Comparison of ENCODE assay signal across 1 cellular context in the genomic region with DNA sequence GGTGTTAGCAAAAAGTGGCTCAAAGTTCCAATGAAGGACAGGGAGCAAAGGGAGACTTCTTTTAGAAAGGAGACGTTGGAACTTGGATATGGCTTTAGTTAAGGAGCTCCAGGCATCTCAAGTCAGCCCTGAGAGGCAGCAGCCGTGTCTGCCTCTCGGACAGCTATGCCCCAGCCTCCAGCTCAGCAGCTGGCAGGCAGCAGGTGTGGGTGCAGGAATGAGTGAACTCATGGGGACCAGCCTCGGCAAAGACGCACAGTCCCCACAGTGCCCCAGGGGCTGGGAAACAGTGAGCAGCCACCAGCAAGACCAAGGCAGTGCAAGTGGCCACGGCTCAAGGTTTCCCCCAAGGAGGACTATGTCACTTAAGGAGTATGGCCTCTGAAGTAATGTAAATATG.
TF ChIP-seq lines count a peak whose summit lies in the region.

No MANE protein-coding gene starts in this region.

TF ChIP-seq in GM23338, 12 proteins besides CTCF, POLR2A, EP300 and RAD21 (continued from another document):
- TF ChIP-seq EZH2 (IDR thresholded peaks at IDR 0.05; ENCODE audit: low read depth, unreplicated experiment) (no peak), ZNF331 (CRISPR knock-in tag; IDR thresholded peaks at IDR 0.05; ENCODE audit: low read depth) (no peak), POLR2AphosphoS5 (IDR thresholded peaks at IDR 0.05; ENCODE audit: low read depth) (no peak), CREB1 (CRISPR knock-in tag; IDR thresholded peaks at IDR 0.05; ENCODE audit: low read depth) (no peak), ETS1 (IDR thresholded peaks at IDR 0.05) (no peak), JUNB (IDR thresholded peaks at IDR 0.05; ENCODE audit: unreplicated experiment) (no peak), NANOG (IDR thresholded peaks at IDR 0.05; ENCODE audit: borderline replicate concordance) (no peak), ZNF114 (CRISPR knock-in tag; IDR thresholded peaks at IDR 0.05) (no peak)
- TF ChIP-seq, protein P1, sequence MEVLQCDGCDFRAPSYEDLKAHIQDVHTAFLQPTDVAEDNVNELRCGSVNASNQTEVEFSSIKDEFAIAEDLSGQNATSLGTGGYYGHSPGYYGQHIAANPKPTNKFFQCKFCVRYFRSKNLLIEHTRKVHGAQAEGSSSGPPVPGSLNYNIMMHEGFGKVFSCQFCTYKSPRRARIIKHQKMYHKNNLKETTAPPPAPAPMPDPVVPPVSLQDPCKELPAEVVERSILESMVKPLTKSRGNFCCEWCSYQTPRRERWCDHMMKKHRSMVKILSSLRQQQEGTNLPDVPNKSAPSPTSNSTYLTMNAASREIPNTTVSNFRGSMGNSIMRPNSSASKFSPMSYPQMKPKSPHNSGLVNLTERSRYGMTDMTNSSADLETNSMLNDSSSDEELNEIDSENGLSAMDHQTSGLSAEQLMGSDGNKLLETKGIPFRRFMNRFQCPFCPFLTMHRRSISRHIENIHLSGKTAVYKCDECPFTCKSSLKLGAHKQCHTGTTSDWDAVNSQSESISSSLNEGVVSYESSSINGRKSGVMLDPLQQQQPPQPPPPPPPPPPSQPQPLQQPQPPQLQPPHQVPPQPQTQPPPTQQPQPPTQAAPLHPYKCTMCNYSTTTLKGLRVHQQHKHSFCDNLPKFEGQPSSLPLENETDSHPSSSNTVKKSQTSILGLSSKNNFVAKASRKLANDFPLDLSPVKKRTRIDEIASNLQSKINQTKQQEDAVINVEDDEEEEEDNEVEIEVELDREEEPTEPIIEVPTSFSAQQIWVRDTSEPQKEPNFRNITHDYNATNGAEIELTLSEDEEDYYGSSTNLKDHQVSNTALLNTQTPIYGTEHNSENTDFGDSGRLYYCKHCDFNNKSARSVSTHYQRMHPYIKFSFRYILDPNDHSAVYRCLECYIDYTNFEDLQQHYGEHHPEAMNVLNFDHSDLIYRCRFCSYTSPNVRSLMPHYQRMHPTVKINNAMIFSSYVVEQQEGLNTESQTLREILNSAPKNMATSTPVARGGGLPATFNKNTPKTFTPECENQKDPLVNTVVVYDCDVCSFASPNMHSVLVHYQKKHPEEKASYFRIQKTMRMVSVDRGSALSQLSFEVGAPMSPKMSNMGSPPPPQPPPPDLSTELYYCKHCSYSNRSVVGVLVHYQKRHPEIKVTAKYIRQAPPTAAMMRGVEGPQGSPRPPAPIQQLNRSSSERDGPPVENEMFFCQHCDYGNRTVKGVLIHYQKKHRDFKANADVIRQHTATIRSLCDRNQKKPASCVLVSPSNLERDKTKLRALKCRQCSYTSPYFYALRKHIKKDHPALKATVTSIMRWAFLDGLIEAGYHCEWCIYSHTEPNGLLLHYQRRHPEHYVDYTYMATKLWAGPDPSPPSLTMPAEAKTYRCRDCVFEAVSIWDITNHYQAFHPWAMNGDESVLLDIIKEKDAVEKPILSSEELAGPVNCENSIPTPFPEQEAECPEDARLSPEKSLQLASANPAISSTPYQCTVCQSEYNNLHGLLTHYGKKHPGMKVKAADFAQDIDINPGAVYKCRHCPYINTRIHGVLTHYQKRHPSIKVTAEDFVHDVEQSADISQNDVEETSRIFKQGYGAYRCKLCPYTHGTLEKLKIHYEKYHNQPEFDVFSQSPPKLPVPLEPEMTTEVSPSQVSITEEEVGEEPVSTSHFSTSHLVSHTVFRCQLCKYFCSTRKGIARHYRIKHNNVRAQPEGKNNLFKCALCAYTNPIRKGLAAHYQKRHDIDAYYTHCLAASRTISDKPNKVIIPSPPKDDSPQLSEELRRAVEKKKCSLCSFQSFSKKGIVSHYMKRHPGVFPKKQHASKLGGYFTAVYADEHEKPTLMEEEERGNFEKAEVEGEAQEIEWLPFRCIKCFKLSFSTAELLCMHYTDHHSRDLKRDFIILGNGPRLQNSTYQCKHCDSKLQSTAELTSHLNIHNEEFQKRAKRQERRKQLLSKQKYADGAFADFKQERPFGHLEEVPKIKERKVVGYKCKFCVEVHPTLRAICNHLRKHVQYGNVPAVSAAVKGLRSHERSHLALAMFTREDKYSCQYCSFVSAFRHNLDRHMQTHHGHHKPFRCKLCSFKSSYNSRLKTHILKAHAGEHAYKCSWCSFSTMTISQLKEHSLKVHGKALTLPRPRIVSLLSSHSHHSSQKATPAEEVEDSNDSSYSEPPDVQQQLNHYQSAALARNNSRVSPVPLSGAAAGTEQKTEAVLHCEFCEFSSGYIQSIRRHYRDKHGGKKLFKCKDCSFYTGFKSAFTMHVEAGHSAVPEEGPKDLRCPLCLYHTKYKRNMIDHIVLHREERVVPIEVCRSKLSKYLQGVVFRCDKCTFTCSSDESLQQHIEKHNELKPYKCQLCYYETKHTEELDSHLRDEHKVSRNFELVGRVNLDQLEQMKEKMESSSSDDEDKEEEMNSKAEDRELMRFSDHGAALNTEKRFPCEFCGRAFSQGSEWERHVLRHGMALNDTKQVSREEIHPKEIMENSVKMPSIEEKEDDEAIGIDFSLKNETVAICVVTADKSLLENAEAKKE (CRISPR knock-in tag; IDR thresholded peaks at IDR 0.05) = no peak
TF ChIP-seq in GM23338: peak in this region for 0.
